In the genomic region with DNA sequence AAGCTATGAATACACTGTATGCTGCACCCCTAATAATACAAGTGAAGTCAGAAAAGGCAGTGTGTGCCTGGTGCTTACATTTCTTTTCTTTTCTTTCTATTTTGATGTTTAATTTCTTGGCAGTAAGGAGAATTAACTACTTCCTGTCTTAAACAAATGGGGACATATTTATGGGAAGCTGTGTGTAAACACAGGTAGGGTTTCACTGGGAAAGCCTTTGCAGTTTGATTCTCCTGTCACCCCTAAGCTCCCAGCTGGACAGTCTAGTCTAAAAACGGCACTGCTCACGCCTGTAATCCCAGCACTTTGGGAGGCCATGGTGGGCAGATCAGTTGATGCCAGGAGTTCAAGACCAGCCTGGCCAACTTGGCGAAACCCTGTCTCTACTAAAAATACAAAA, we compare ENCODE assay signal across 24 cellular contexts.
"Had no signal": no experiment of that assay in that cellular context is flagged by ENCODE, and none has a peak within 500 bp of the region (broad histone marks: within the 10 kb centered on the region; RNA-seq: fewer than 3 reads in every experiment).

No MANE protein-coding gene starts in this region.

- H3K27ac Mint-ChIP-seq: dendritic cell treated with granulocyte-macrophage colony-stimulating factor and Interleukin-4, amounts not matched to agents 40 ng/mL and 50 ng/mL, for 4 days; effector memory CD8-positive, alpha-beta T cell; naive B cell; stimulated activated memory B cell treated with anti-CD40 and anti-IgM and Interleukin-4, amounts not matched to agents 10 μg/mL and 1 μg/mL and 100 μg/mL, for 72 hours; stimulated activated naive CD8-positive, alpha-beta T cell treated with anti-CD3 and anti-CD28 coated beads, Interleukin-15, Interleukin-2, amounts not matched to agents 100 ng/mL and 50 ng/mL, for 24 hours had no signal

- H3K4me3 Mint-ChIP-seq: dendritic cell treated with granulocyte-macrophage colony-stimulating factor and Interleukin-4, amounts not matched to agents 40 ng/mL and 50 ng/mL, for 4 days; effector memory CD8-positive, alpha-beta T cell; naive B cell; stimulated activated memory B cell treated with anti-CD40 and anti-IgM and Interleukin-4, amounts not matched to agents 10 μg/mL and 1 μg/mL and 100 μg/mL, for 72 hours; stimulated activated naive CD8-positive, alpha-beta T cell treated with anti-CD3 and anti-CD28 coated beads, Interleukin-15, Interleukin-2, amounts not matched to agents 100 ng/mL and 50 ng/mL, for 24 hours had no signal

- H3K9me3 ChIP-seq: esophagus squamous epithelium, neutrophil, right lobe of liver, tibial artery, uterus had no signal

- DNase-seq: effector memory CD8-positive, alpha-beta T cell; esophagus squamous epithelium; foreskin fibroblast; glutamatergic neuron; islet precursor cell; left ventricle myocardium inferior; naive B cell; psoas muscle; retina; right lobe of liver; spleen; stimulated activated CD4-positive, alpha-beta T cell treated with anti-CD3 and anti-CD28 coated beads, Interleukin-15, amount 100 ng/mL, for 24 hours; stimulated activated CD4-positive, alpha-beta T cell treated with anti-CD3 and anti-CD28 coated beads, Interleukin-1b, Interleukin-23, amount 100 ng/mL, for 48 hours; stimulated activated CD4-positive, alpha-beta T cell treated with anti-CD3 and anti-CD28 coated beads, Interleukin-4, amount 100 ng/mL, for 24 hours; tibial artery; upper lobe of left lung; uterus had no signal

- H3K27me3 ChIP-seq: gastroesophageal sphincter, neutrophil, right lobe of liver, tibial artery, upper lobe of left lung, uterus had no signal

- H3K4me1 ChIP-seq: right lobe of liver, spleen, upper lobe of left lung, uterus had no signal

- H3K27ac ChIP-seq: epithelial cell of prostate, esophagus squamous epithelium, gastroesophageal sphincter, left ventricle myocardium inferior, neutrophil, psoas muscle, right lobe of liver, spleen, tibial artery, upper lobe of left lung, uterus had no signal

- H3K36me3 ChIP-seq: esophagus squamous epithelium, gastroesophageal sphincter, left ventricle myocardium inferior, neutrophil, right lobe of liver, spleen, tibial artery, upper lobe of left lung, uterus had no signal

- H3K36me3 Mint-ChIP-seq: stimulated activated memory B cell treated with anti-CD40 and anti-IgM and Interleukin-4, amounts not matched to agents 10 μg/mL and 1 μg/mL and 100 μg/mL, for 72 hours had no signal

- ATAC-seq: effector memory CD8-positive, alpha-beta T cell; gastroesophageal sphincter; psoas muscle; stimulated activated memory B cell treated with anti-CD40 and anti-IgM and Interleukin-4, amounts not matched to agents 10 μg/mL and 1 μg/mL and 100 μg/mL, for 72 hours had no signal

- H3K4me1 Mint-ChIP-seq: naive B cell; stimulated activated memory B cell treated with anti-CD40 and anti-IgM and Interleukin-4, amounts not matched to agents 10 μg/mL and 1 μg/mL and 100 μg/mL, for 72 hours had no signal

- H3K4me3 ChIP-seq: esophagus squamous epithelium, gastroesophageal sphincter, left ventricle myocardium inferior, lung, psoas muscle, right lobe of liver, spleen, tibial artery, upper lobe of left lung, uterus had no signal
